Comparison of ENCODE assay signal across 9 cellular contexts in the genomic region with DNA sequence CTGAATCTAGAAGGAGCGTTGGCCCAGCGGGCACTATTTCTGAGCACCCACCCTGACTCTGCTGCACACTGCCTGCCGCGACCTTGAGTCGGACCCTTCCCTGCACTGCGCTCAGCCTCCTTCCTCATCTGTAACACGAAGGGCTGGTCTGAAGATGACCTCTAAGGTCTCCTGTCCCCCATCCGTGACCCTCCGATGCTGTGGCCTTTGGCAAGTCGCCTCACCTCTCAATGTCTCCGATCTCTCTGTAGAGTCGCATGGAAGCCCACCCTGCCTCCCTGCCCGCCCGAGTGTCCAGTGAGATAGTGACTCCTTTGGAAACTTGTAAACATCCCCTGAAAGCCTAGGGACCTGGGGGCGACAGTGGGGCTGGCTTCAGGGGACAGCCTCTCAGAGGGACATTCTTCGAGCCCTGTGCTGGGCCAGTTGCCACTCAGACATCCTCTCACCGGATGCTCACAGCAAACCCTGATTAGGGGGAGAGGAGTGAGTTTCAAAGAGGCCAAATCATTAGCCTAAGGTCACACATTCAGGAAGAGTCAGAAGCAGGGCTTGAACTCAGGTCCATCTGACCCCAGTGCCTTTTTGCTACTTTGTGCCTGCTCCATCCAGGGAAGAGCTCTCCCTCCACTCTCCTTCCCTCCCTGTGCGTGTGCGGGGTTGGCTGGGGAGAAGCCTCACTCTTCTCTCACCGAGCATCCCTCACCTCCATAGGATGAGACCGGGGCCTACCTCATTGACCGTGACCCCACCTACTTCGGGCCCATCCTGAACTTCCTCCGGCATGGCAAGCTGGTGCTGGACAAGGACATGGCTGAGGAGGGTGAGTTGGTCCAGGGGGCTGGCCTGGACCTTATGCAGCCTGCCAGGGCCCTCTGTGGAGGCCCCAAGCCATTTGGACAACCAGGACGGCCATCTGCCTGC. TPM values are rescaled to one million over a fixed set of nuclear protein-coding genes. Genes with fewer than 3 reads are reported as not detected.
A peak's percentile ranks its signal among the peaks of the same experiment; 100 is the strongest.
DNase-seq lines count a peak whose midpoint lies in the region; ATAC-seq and TF ChIP-seq lines count a peak whose summit lies in the region.
"Had no signal": no experiment of that assay in that cellular context is flagged by ENCODE, and none has a peak within 500 bp of the region (broad histone marks: within the 10 kb centered on the region; RNA-seq: fewer than 3 reads in every experiment).

No MANE protein-coding gene starts in this region.

- H3K27me3 Mint-ChIP-seq in naive thymus-derived CD4-positive, alpha-beta T cell = no peaks in the 10 kb centered on the region

- peaks cover 0 to 22% (median 0%) of the 10 kb centered on the region in 5 donors for H3K36me3 Mint-ChIP-seq in naive thymus-derived CD4-positive, alpha-beta T cell

- H3K4me3 Mint-ChIP-seq in naive thymus-derived CD4-positive, alpha-beta T cell = peak overlapping the region; percentile 73 to 94 (median 86)

- ATAC-seq in naive thymus-derived CD4-positive, alpha-beta T cell = no peak
- ATAC-seq in GM21717 (IDR thresholded peaks at IDR 0.05; ENCODE audit: unreplicated experiment) = no peak
- no peak for ATAC-seq in GM21515 (IDR thresholded peaks at IDR 0.05; ENCODE audit: unreplicated experiment)

- TF ChIP-seq CTCF in AG04449 (IDR thresholded peaks at IDR 0.05; ENCODE audit: insufficient read depth, low read length, missing control alignments) (no peak), coronary artery (IDR thresholded peaks at IDR 0.05) (no peak)

- peaks cover 5 to 15% (median 14%) of the 10 kb centered on the region in 7 donors for H3K4me1 Mint-ChIP-seq in naive thymus-derived CD4-positive, alpha-beta T cell

- POLR2A ChIA-PET in AG04449 (lab: Yijun Ruan, JAX) = interaction anchor here (0.6 to 1.2 kb wide), 2 partner anchors 33 to 48 kb away, joined by 3 to 4 read pairs; a partner anchor contains a TSS
- POLR2A ChIA-PET in naive thymus-derived CD4-positive, alpha-beta T cell (lab: Charles Lee) = interaction anchor here (1.0 kb wide), 1 partner anchor 212 kb away, joined by 5 read pairs; no protein-coding TSS in a partner anchor

- H3K9me3 Mint-ChIP-seq in naive thymus-derived CD4-positive, alpha-beta T cell = no peaks in the 10 kb centered on the region

- peaks cover 0 to 32% (median 0%) of the 10 kb centered on the region in 3 experiments for H3K36me3 ChIP-seq in naive thymus-derived CD4-positive, alpha-beta T cell (ENCODE audit: control insufficient read depth in 2 of 3, insufficient read depth in 3 of 3, low read length in 3 of 3)

- CTCF ChIA-PET in AG04449 (lab: Yijun Ruan, JAX) = interaction anchor here (1.0 to 1.6 kb wide), 7 partner anchors 8 to 208 kb away, joined by 3 to 7 read pairs (median 3); no protein-coding TSS in a partner anchor
- CTCF ChIA-PET in naive thymus-derived CD4-positive, alpha-beta T cell (lab: Charles Lee) = no interaction called here

- H3K4me3 ChIP-seq in AG04449 (ENCODE audit: low read depth, low read length) = peak overlapping the region; percentile 76
- peak overlapping the region; percentile 56 for H3K4me3 ChIP-seq in Jurkat, Clone E6-1 (ENCODE audit: low read length)
- H3K4me3 ChIP-seq in coronary artery = peak overlapping the region; percentile 88
- H3K4me3 ChIP-seq in naive thymus-derived CD4-positive, alpha-beta T cell (ENCODE audit: low read length) = peak overlapping the region; percentile 74

- DNase-seq in AG04449 (ENCODE audit: low read depth, low spot score) = no peak
- no peak for DNase-seq in Jurkat, Clone E6-1 (ENCODE audit: low read depth, low spot score)
- no peak for DNase-seq in coronary artery (ENCODE audit: low spot score)
- no peak for DNase-seq in naive thymus-derived CD4-positive, alpha-beta T cell
- no peak for DNase-seq in SKM-1 (lab: John Stamatoyannopoulos, UW; ENCODE audit: unreplicated experiment)
- no peak for DNase-seq in iPS-NIHi11 (ENCODE audit: low spot score)
- DNase-seq: GF-D8 had no signal

- intact Hi-C loops in naive thymus-derived CD4-positive, alpha-beta T cell (cut with micrococcal nuclease) = no loop called here

- H3K27ac ChIP-seq in coronary artery = no peak overlapping the region
- H3K27ac ChIP-seq in naive thymus-derived CD4-positive, alpha-beta T cell (ENCODE audit: low read depth, low read length) = peak overlapping the region; percentile 72

- H3K9me3 ChIP-seq in naive thymus-derived CD4-positive, alpha-beta T cell (ENCODE audit: control insufficient read depth in 2 of 3, low read length in 3 of 3) = no peaks in the 10 kb centered on the region

- peaks cover 0 to 7% of the 10 kb centered on the region in 2 donors for H3K4me1 ChIP-seq in naive thymus-derived CD4-positive, alpha-beta T cell (ENCODE audit: control insufficient read depth in 2 of 2, insufficient read depth in 2 of 2, low read length in 2 of 2)

- H3K27ac Mint-ChIP-seq in naive thymus-derived CD4-positive, alpha-beta T cell = peak overlapping the region in 8 of 9 donors; percentile 40 to 89 (median 80)

- no peaks in the 10 kb centered on the region for H3K27me3 ChIP-seq in naive thymus-derived CD4-positive, alpha-beta T cell (ENCODE audit: control insufficient read depth in 2 of 2, insufficient read depth in 2 of 2, low read length in 2 of 2)

RNA-seq across cellular contexts. Expression of a gene that starts 1.1 kb away (rescaled TPM):
- 33.9 TPM for polyA plus RNA-seq in Jurkat, Clone E6-1 (2012; ENCODE audit: insufficient read depth, insufficient read length)
- total RNA-seq in naive thymus-derived CD4-positive, alpha-beta T cell = 10 to 100 TPM; 19.8 to 44.5 (median 24.9) TPM
- 10 to 100 TPM; 10.3 to 10.8 TPM for polyA plus RNA-seq in naive thymus-derived CD4-positive, alpha-beta T cell

RNA-seq across cellular contexts. Expression of a gene that starts 33.1 kb away (rescaled TPM):
- 55.0 TPM for polyA plus RNA-seq in Jurkat, Clone E6-1 (2012; ENCODE audit: insufficient read depth, insufficient read length)
- total RNA-seq in naive thymus-derived CD4-positive, alpha-beta T cell = 10 to 100 TPM in 2 of 5 experiments, 1 to 10 TPM in 2, under 1 TPM in 1; 0.65 to 22.3 (median 5.9) TPM
- polyA plus RNA-seq in naive thymus-derived CD4-positive, alpha-beta T cell = under 1 TPM; 0.51 to 0.53 TPM

RNA-seq across cellular contexts. Expression of a gene that starts 33.4 kb away (rescaled TPM):
- polyA plus RNA-seq in Jurkat, Clone E6-1 (2012; ENCODE audit: insufficient read depth, insufficient read length) = 6.1 TPM
- total RNA-seq in naive thymus-derived CD4-positive, alpha-beta T cell = 1 to 10 TPM in 2 of 5 experiments, under 1 TPM in 3; 0.22 to 6.1 (median 0.48) TPM
- polyA plus RNA-seq in naive thymus-derived CD4-positive, alpha-beta T cell = under 1 TPM in 1 of 2 donors, not detected in 1; 0.34 TPM

RNA-seq across cellular contexts. Expression of a gene that starts 56.9 kb away (rescaled TPM):
- polyA plus RNA-seq in Jurkat, Clone E6-1 (2012; ENCODE audit: insufficient read depth, insufficient read length) = 0.27 TPM
- 1 to 10 TPM in 2 of 5 experiments, under 1 TPM in 3; 0.22 to 3.2 (median 0.32) TPM for total RNA-seq in naive thymus-derived CD4-positive, alpha-beta T cell
- polyA plus RNA-seq in naive thymus-derived CD4-positive, alpha-beta T cell = not detected
